Comparison of ENCODE assay signal across 22 cellular contexts in the genomic region with DNA sequence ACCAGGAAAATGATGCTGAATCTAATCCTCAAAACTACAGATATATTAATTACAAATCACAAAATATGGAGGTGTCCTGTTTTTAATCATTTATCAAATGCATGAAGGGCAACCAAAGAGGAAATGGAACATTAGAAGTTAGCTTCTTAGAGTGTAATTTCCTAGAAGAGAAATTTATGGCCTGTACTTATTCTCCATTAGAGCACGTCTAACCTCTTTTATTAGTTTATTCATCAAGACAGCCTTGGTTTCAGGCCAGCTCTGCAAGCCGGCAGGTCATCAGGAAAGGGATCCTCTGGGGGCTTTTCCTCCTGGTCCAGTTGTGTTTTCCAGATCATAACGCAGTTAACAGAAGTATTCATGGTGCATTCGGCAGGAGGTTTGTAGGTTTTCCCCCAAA.
"Had no signal": no experiment of that assay in that cellular context is flagged by ENCODE, and none has a peak within 500 bp of the region (broad histone marks: within the 10 kb centered on the region; RNA-seq: fewer than 3 reads in every experiment).

No MANE protein-coding gene starts in this region.

- H3K9me3 Mint-ChIP-seq: activated CD8-positive, alpha-beta T cell treated with anti-CD3 and anti-CD28 coated beads for 36 hours; activated naive CD4-positive, alpha-beta T cell treated with anti-CD3 and anti-CD28 coated beads, Interleukin-2, amount 10 ng/mL, durations not matched to agents 7 days and 5 days; activated naive CD8-positive, alpha-beta T cell treated with anti-CD3 and anti-CD28 coated beads for 36 hours; activated T-cell treated with anti-CD3 and anti-CD28 coated beads, Interleukin-2, amount 50 U/mL, for 72 hours; activated T-helper 2 cell treated with anti-CD3 and anti-CD28 coated beads, Interferon-gamma antibody, Interleukin-2, Interleukin-4, amounts not matched to agents 10 μg/mL and 5 μg/mL and 100 μg/mL, durations not matched to agents 14 hours and 24 hours and 36 hours had no signal

- ATAC-seq: activated CD4-positive, CD25-positive, alpha-beta regulatory T cell treated with anti-CD3 and anti-CD28 coated beads, Interleukin-2, amount 50 U/mL, for 24 hours; activated CD8-positive, alpha-beta T cell treated with anti-CD3 and anti-CD28 coated beads for 36 hours; activated T-cell treated with anti-CD3 and anti-CD28 coated beads, Interleukin-2, amount 50 U/mL, for 72 hours had no signal

- H3K4me1 Mint-ChIP-seq: activated naive CD4-positive, alpha-beta T cell treated with anti-CD3 and anti-CD28 coated beads, Interleukin-2, amount 10 ng/mL, durations not matched to agents 7 days and 5 days had no signal

- H3K27me3 ChIP-seq: brain microvascular endothelial cell, cardiac muscle cell had no signal

- H3K4me3 Mint-ChIP-seq: activated CD8-positive, alpha-beta T cell treated with anti-CD3 and anti-CD28 coated beads for 36 hours; activated naive CD4-positive, alpha-beta T cell treated with anti-CD3 and anti-CD28 coated beads, Interleukin-2, amount 10 ng/mL, durations not matched to agents 7 days and 5 days; activated naive CD8-positive, alpha-beta T cell treated with anti-CD3 and anti-CD28 coated beads for 36 hours; activated T-cell treated with anti-CD3 and anti-CD28 coated beads, Interleukin-2, amount 50 U/mL, for 72 hours had no signal

- H3K27ac ChIP-seq: brain microvascular endothelial cell, cardiac muscle cell, WERI-Rb-1 had no signal

- H3K36me3 Mint-ChIP-seq: activated naive CD4-positive, alpha-beta T cell treated with anti-CD3 and anti-CD28 coated beads, Interleukin-2, amount 10 ng/mL, durations not matched to agents 7 days and 5 days; activated naive CD8-positive, alpha-beta T cell treated with anti-CD3 and anti-CD28 coated beads for 36 hours had no signal

- H3K36me3 ChIP-seq: brain microvascular endothelial cell, cardiac muscle cell, WERI-Rb-1 had no signal

- DNase-seq: activated CD4-positive, alpha-beta T cell treated with anti-CD3 and anti-CD28 coated beads for 4 hours; activated CD8-positive, alpha-beta memory T cell treated with anti-CD3 and anti-CD28 coated beads, Interleukin-2, amount 50 U/mL, for 4 hours; activated CD8-positive, alpha-beta T cell treated with anti-CD3 and anti-CD28 coated beads for 36 hours; activated gamma-delta T cell treated with Interleukin-2 at 50 U/mL for 16 hours; activated naive CD4-positive, alpha-beta T cell treated with anti-CD3 and anti-CD28 coated beads, Interleukin-2, amount 10 ng/mL, durations not matched to agents 7 days and 5 days; activated naive CD8-positive, alpha-beta T cell treated with anti-CD3 and anti-CD28 coated beads for 36 hours; activated T-cell treated with anti-CD3 and anti-CD28 coated beads, Interleukin-2, amount 50 U/mL, for 72 hours; brain microvascular endothelial cell; KG1; NCI-H1105; NCI-H1436; NCI-H1694 treated with DMSO at 0.1 percent for 48 hours; NCI-H2029 treated with DMSO at 0.1 percent for 48 hours; NCI-H345; NCI-H510A; NCI-H526 treated with DMSO at 0.1 percent for 48 hours; SIG-M5; T-helper 1 cell; WERI-Rb-1 had no signal

- H3K27ac Mint-ChIP-seq: activated CD8-positive, alpha-beta T cell treated with anti-CD3 and anti-CD28 coated beads for 36 hours; activated naive CD4-positive, alpha-beta T cell treated with anti-CD3 and anti-CD28 coated beads, Interleukin-2, amount 10 ng/mL, durations not matched to agents 7 days and 5 days; activated naive CD8-positive, alpha-beta T cell treated with anti-CD3 and anti-CD28 coated beads for 36 hours; activated T-cell treated with anti-CD3 and anti-CD28 coated beads, Interleukin-2, amount 50 U/mL, for 72 hours; activated T-helper 2 cell treated with anti-CD3 and anti-CD28 coated beads, Interferon-gamma antibody, Interleukin-2, Interleukin-4, amounts not matched to agents 10 μg/mL and 5 μg/mL and 100 μg/mL, durations not matched to agents 14 hours and 24 hours and 36 hours had no signal

- H3K4me3 ChIP-seq: cardiac muscle cell had no signal
